In the genomic region with DNA sequence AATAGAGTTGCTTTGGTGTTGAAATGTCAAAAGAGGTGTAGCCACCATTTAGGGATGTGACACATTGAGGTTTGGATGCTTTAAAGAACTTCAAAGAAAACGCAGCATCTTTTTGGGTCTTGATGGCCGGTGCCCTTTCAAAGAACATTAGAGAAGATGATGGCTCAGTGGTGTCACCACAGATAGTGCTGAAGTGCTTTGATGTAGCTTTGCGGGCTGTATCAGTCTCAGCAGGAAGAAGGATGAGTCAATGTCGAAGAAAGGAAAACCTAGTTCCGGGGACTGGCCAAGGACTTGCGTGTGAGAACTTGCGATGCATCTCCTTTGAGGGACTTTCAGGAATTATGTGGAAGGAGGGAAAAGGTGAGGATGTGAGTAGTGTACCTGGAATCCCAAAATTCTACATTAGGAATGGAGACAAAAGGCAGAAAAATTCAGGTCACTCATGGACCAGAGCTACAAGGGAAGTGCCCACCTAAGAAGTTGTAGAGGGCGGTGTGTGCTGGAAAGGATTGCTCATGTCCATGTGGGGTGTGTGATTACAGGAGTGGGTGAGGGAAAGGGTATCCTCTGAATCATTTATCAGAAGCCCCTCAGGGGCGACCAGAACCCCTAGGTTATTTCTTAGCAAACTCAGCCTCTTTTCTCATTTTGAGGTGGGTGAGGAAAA, we compare ENCODE assay signal across 10 cellular contexts. TPM values are rescaled to one million over a fixed set of nuclear protein-coding genes. Genes with fewer than 3 reads are reported as not detected.
A peak's percentile ranks its signal among the peaks of the same experiment; 100 is the strongest.
DNase-seq lines count a peak whose midpoint lies in the region; ATAC-seq and TF ChIP-seq lines count a peak whose summit lies in the region.
"Had no signal": no experiment of that assay in that cellular context is flagged by ENCODE, and none has a peak within 500 bp of the region (broad histone marks: within the 10 kb centered on the region; RNA-seq: fewer than 3 reads in every experiment).

No MANE protein-coding gene starts in this region.

- H3K79me1 ChIP-seq in trophoblast cell (ENCODE audit: low read length): no peaks in the 10 kb centered on the region

- TF ChIP-seq CTCF in foreskin fibroblast (IDR thresholded peaks at IDR 0.05; ENCODE audit: low read depth, low read length) (no peak), ascending aorta (IDR thresholded peaks at IDR 0.05) (no peak)

- CTCF ChIA-PET in CD4-positive, alpha-beta memory T cell (lab: Charles Lee; ENCODE audit: partially characterized antibody): interaction anchor here (1.0 to 3.3 kb wide), 9 partner anchors 10 to 431 kb away, joined by 3 to 17 read pairs (median 4); a partner anchor contains a TSS

- no peaks in the 10 kb centered on the region for H3K36me3 ChIP-seq in CD4-positive, alpha-beta memory T cell (ENCODE audit: insufficient read depth, low read length)
- H3K36me3 ChIP-seq in trophoblast cell (ENCODE audit: control insufficient read depth in 1 of 2, insufficient read depth in 2 of 2, low read length in 2 of 2) (no peaks in the 10 kb centered on the region), ascending aorta (no peaks in the 10 kb centered on the region)

- no peak overlapping the region for H3K14ac ChIP-seq in trophoblast cell (ENCODE audit: low read length)

- H3K4me3 Mint-ChIP-seq in CD4-positive, alpha-beta memory T cell: peak overlapping the region; percentile 76 to 92 (median 84)

- no peak overlapping the region for H2AK5ac ChIP-seq in trophoblast cell (ENCODE audit: low read length)

- no peak overlapping the region for H4K12ac ChIP-seq in trophoblast cell (ENCODE audit: low read depth, low read length)

- intact Hi-C loops in CD4-positive, alpha-beta memory T cell (cut with micrococcal nuclease): loop anchor here (1.0 to 10.0 kb wide), 3 partner anchors 20 to 1039 kb away; a partner anchor contains a TSS
- intact Hi-C loops in ascending aorta (cut with DNase I): no loop called here

- no peak overlapping the region for H3K23ac ChIP-seq in trophoblast cell (ENCODE audit: low read length)

- H3K9me3 Mint-ChIP-seq in CD4-positive, alpha-beta memory T cell: peaks cover 0 to 3% (median 0%) of the 10 kb centered on the region in 8 donors

- DNase-seq in CD4-positive, alpha-beta memory T cell: peak; percentile 74 to 88 (median 76)
- DNase-seq in NAMALWA (ENCODE audit: low spot score): peak; percentile 5
- peak; percentile 18 to 52 for DNase-seq in activated T-helper 1 cell treated with anti-CD3 and anti-CD28 coated beads, Interleukin-2, amount 50 U/mL, for 16 hours (ENCODE audit: low read depth in 1 of 2, low spot score in 1 of 2)
- peak; percentile 33 to 59 for DNase-seq in stimulated activated CD4-positive, alpha-beta T cell treated with anti-CD3 and anti-CD28 coated beads, Interleukin-4, amount 100 ng/mL, for 48 hours (ENCODE audit: low read depth in 2 of 2)
- DNase-seq in foreskin fibroblast: no peak
- DNase-seq in trophoblast cell: no peak
- DNase-seq in ascending aorta (ENCODE audit: low spot score in 2 of 2): no peak

- POLR2A ChIA-PET in CD4-positive, alpha-beta memory T cell (lab: Charles Lee; ENCODE audit: partially characterized antibody): interaction anchor here (0.9 to 2.9 kb wide), 11 partner anchors 11 to 432 kb away, joined by 3 to 23 read pairs (median 4); a partner anchor contains a TSS

- H3K9me3 ChIP-seq in CD4-positive, alpha-beta memory T cell (ENCODE audit: control insufficient read depth in 1 of 2, low read length in 2 of 2): no peaks in the 10 kb centered on the region
- H3K9me3 ChIP-seq in trophoblast cell (ENCODE audit: insufficient read depth, low read depth, low read length): no peaks in the 10 kb centered on the region
- H3K9me3 ChIP-seq in ascending aorta: no peaks in the 10 kb centered on the region

- H3K79me2 ChIP-seq in trophoblast cell (ENCODE audit: control insufficient read depth, insufficient read depth, low read length, poor library complexity): no peaks in the 10 kb centered on the region

- H3K4me2 ChIP-seq in trophoblast cell (ENCODE audit: low read length): no peak overlapping the region

- H3K18ac ChIP-seq in trophoblast cell (ENCODE audit: low read length): no peak overlapping the region

- no peak overlapping the region for H4K91ac ChIP-seq in trophoblast cell (ENCODE audit: low read depth, low read length)

- peak overlapping the region; percentile 25 for H3K27ac ChIP-seq in CD4-positive, alpha-beta memory T cell (ENCODE audit: low read depth, low read length)
- H3K27ac ChIP-seq in trophoblast cell (ENCODE audit: low read depth, low read length): no peak overlapping the region
- H3K27ac ChIP-seq in ascending aorta: no peak overlapping the region
- H3K27ac ChIP-seq: C4-2B had no signal

- H3K4me1 ChIP-seq in CD4-positive, alpha-beta memory T cell (ENCODE audit: insufficient read depth, low read length): peaks cover 31% of the 10 kb centered on the region
- H3K4me1 ChIP-seq in trophoblast cell (ENCODE audit: control insufficient read depth in 1 of 2, insufficient read depth in 2 of 2, low read length in 2 of 2) (no peaks in the 10 kb centered on the region), ascending aorta (no peaks in the 10 kb centered on the region)

- ATAC-seq in GM21723 (IDR thresholded peaks at IDR 0.05; ENCODE audit: unreplicated experiment): peak; percentile 63

- no peak overlapping the region for H3K9ac ChIP-seq in trophoblast cell (ENCODE audit: low read length)

- no peak overlapping the region for H2BK5ac ChIP-seq in trophoblast cell (ENCODE audit: low read depth, low read length, poor library complexity)

- H3K4me1 Mint-ChIP-seq in CD4-positive, alpha-beta memory T cell: peaks cover 26 to 48% (median 34%) of the 10 kb centered on the region in 4 donors

- no peak overlapping the region for H2BK12ac ChIP-seq in trophoblast cell (ENCODE audit: low read length)

- H3K4ac ChIP-seq in trophoblast cell (ENCODE audit: low read depth, low read length): no peak overlapping the region

- no CpG with 5 or more reads among the region's 9 CpGs for WGBS in trophoblast cell (ENCODE audit: extremely low coverage, insufficient coverage, insufficient read length)

- peak overlapping the region; percentile 39 to 49 for H3K4me3 ChIP-seq in CD4-positive, alpha-beta memory T cell (ENCODE audit: low read length in 2 of 2)
- H3K4me3 ChIP-seq in foreskin fibroblast (ENCODE audit: low read depth in 1 of 2, low read length in 2 of 2) (no peak overlapping the region), trophoblast cell (ENCODE audit: low read depth, low read length) (no peak overlapping the region), ascending aorta (no peak overlapping the region)

- H3K27me3 Mint-ChIP-seq in CD4-positive, alpha-beta memory T cell: no peaks in the 10 kb centered on the region

- no peaks in the 10 kb centered on the region for H3K27me3 ChIP-seq in CD4-positive, alpha-beta memory T cell (ENCODE audit: insufficient read depth, low read length)
- no peaks in the 10 kb centered on the region for H3K27me3 ChIP-seq in trophoblast cell (ENCODE audit: insufficient read depth, low read length)
- no peaks in the 10 kb centered on the region for H3K27me3 ChIP-seq in ascending aorta

- no peaks in the 10 kb centered on the region for H3K36me3 Mint-ChIP-seq in CD4-positive, alpha-beta memory T cell

- peak overlapping the region; percentile 89 to 97 (median 93) for H3K27ac Mint-ChIP-seq in CD4-positive, alpha-beta memory T cell

- no peak overlapping the region for H2AFZ ChIP-seq in trophoblast cell (ENCODE audit: insufficient read depth, low read length, poor library complexity)

- H4K8ac ChIP-seq in trophoblast cell (ENCODE audit: low read depth, low read length): no peak overlapping the region

- H2BK120ac ChIP-seq in trophoblast cell (ENCODE audit: insufficient read depth, low read length, poor library complexity): no peak overlapping the region

RNA-seq across cellular contexts. Expression of a gene that starts 39.7 kb away (rescaled TPM):
- not detected for total RNA-seq in CD4-positive, alpha-beta memory T cell
- under 1 TPM; 0.21 to 0.82 TPM for polyA plus RNA-seq in CD4-positive, alpha-beta memory T cell
- not detected in 2 replicates for polyA plus RNA-seq in trophoblast cell (2013)
- not detected for total RNA-seq in ascending aorta
- total RNA-seq: renal cortical epithelial cell had no signal

Comparison
In these comparisons a context has a peak if more than half of its experiments do, and no peak if none do; other contexts are left out.
1. DNase-seq: peak in CD4-positive, alpha-beta memory T cell (5 of 5), NAMALWA (single experiment), activated T-helper 1 cell treated with anti-CD3 and anti-CD28 coated beads, Interleukin-2, amount 50 U/mL, for 16 hours (2 of 2) and stimulated activated CD4-positive, alpha-beta T cell treated with anti-CD3 and anti-CD28 coated beads, Interleukin-4, amount 100 ng/mL, for 48 hours (2 of 2); none in foreskin fibroblast (0 of 2), trophoblast cell (0 of 2) and ascending aorta (0 of 2).
2. H3K4me3 ChIP-seq: peak in CD4-positive, alpha-beta memory T cell (2 of 2); none in foreskin fibroblast (0 of 2), trophoblast cell (single experiment) and ascending aorta (0 of 2).